ENCODE assay signal across 16 cellular contexts in genomic region chr2:61928816-61929471, GRCh38. TPM values are rescaled to one million over a fixed set of nuclear protein-coding genes. Genes with fewer than 3 reads are reported as not detected.
DNase-seq lines count a peak whose midpoint lies in the region; ATAC-seq, FAIRE-seq and TF ChIP-seq lines count a peak whose summit lies in the region.
"Had no signal": no experiment of that assay in that cellular context is flagged by ENCODE, and none has a peak within 500 bp of the region (broad histone marks: within the 10 kb centered on the region; RNA-seq: fewer than 3 reads in every experiment).

No MANE protein-coding gene starts in this region.

- no peaks in the 10 kb centered on the region for H3K9me1 ChIP-seq in K562 (ENCODE audit: control insufficient read depth, insufficient read depth, low read length)

- no peaks in the 10 kb centered on the region for H3K36me3 ChIP-seq in K562 (ENCODE audit: control insufficient read depth, insufficient read depth, low read length)
- no peaks in the 10 kb centered on the region for H3K36me3 ChIP-seq in iPS-20b (ENCODE audit: insufficient read depth, low read depth, low read length)
- H3K36me3 ChIP-seq in Peyer's patch = peaks cover 0 to 4% (median 0%) of the 10 kb centered on the region in 3 donors

- no peaks in the 10 kb centered on the region for H3K9me3 ChIP-seq in K562 (replicated peaks; ENCODE audit: control insufficient read depth, insufficient read depth, low read depth, low read length)
- peaks cover 10% of the 10 kb centered on the region; the same call in 1 of the 2 replicates for H3K9me3 ChIP-seq in iPS-20b (ENCODE audit: insufficient read depth, low read depth, low read length)
- H3K9me3 ChIP-seq in Peyer's patch = peaks cover 0 to 3% (median 0%) of the 10 kb centered on the region in 4 donors

- H3K4me2 ChIP-seq in K562 (ENCODE audit: insufficient read depth, low read length) = peak overlapping the region; percentile 10; the same call in 1 of the 2 replicates

- BruUV-seq in K562 (replicated peaks; lab: Mats Ljungman, UMichigan) = no TSS peak

- no peak overlapping the region for H3K4me3 Mint-ChIP-seq in HFFc6
- H3K4me3 Mint-ChIP-seq in activated CD4-positive, alpha-beta T cell treated with anti-CD3 and anti-CD28 coated beads, Interleukin-2, amount 10 ng/mL, durations not matched to agents 7 days and 5 days = no peak overlapping the region
- H3K4me3 Mint-ChIP-seq: central memory CD8-positive, alpha-beta T cell; T-helper 17 cell had no signal

- ATAC-seq in K562 (no peak; the same call in 2 of the 3 replicates), HG03135 (IDR thresholded peaks at IDR 0.05; ENCODE audit: unreplicated experiment) (no peak)
- ATAC-seq: activated naive CD4-positive, alpha-beta T cell treated with anti-CD3 and anti-CD28 coated beads, Interleukin-2, amount 50 U/mL, for 72 hours; T-helper 17 cell had no signal

- TF ChIP-seq EP300 in K562 (IDR thresholded peaks at IDR 0.05; ENCODE audit: low read length) = no peak

- 12% methylated on average over 5 of the region's 5 CpGs for WGBS in K562 (ENCODE audit: insufficient coverage, low coverage, missing lambda C conversion rate)

- in situ Hi-C loops in K562 (cut with MboI) = no loop called here

- H3K4me3 ChIP-seq in K562 (no peak overlapping the region), iPS-20b (ENCODE audit: low read length) (no peak overlapping the region), Peyer's patch (no peak overlapping the region)

- H3K27me3 Mint-ChIP-seq in HFFc6 (ENCODE audit: insufficient read depth) = 0 out of 2 replicates have a peak, but pooled peaks cover 2% of the 10 kb centered on the region
- no peaks in the 10 kb centered on the region for H3K27me3 Mint-ChIP-seq in activated CD4-positive, alpha-beta T cell treated with anti-CD3 and anti-CD28 coated beads, Interleukin-2, amount 10 ng/mL, durations not matched to agents 7 days and 5 days
- H3K27me3 Mint-ChIP-seq: central memory CD8-positive, alpha-beta T cell; T-helper 17 cell had no signal

- FAIRE-seq in K562 (lab: Jason Lieb, UNC) = peak; percentile 44
- FAIRE-seq: endometrium had no signal

- H3K79me2 ChIP-seq in K562 (ENCODE audit: control insufficient read depth, insufficient read depth, low read length) = no peaks in the 10 kb centered on the region

- H3K27ac Mint-ChIP-seq in HFFc6 = no peak overlapping the region
- H3K27ac Mint-ChIP-seq in activated CD4-positive, alpha-beta T cell treated with anti-CD3 and anti-CD28 coated beads, Interleukin-2, amount 10 ng/mL, durations not matched to agents 7 days and 5 days = no peak overlapping the region
- H3K27ac Mint-ChIP-seq: T-helper 17 cell had no signal

- H3K4me1 Mint-ChIP-seq in HFFc6 (ENCODE audit: low read depth) = peaks cover 13% of the 10 kb centered on the region
- H3K4me1 Mint-ChIP-seq in activated CD4-positive, alpha-beta T cell treated with anti-CD3 and anti-CD28 coated beads, Interleukin-2, amount 10 ng/mL, durations not matched to agents 7 days and 5 days = no peaks in the 10 kb centered on the region

- H2AFZ ChIP-seq in K562 (ENCODE audit: low read depth, low read length) = peak overlapping the region; percentile 7; the same call in 1 of the 2 replicates

- H3K9ac ChIP-seq in K562 (ENCODE audit: insufficient read depth in 1 of 2, low read depth in 2 of 2, low read length in 2 of 2) (no peak overlapping the region), iPS-20b (ENCODE audit: low read depth, low read length) (no peak overlapping the region)

- H3K27ac ChIP-seq in K562 (ENCODE audit: extremely low read depth, low read depth, low read length) = no peak overlapping the region
- H3K27ac ChIP-seq in iPS-20b (ENCODE audit: low read length) = peak overlapping the region; percentile 31
- H3K27ac ChIP-seq in Peyer's patch = no peak overlapping the region

- CTCF ChIA-PET in K562 (lab: Yijun Ruan, JAX; ENCODE audit: low intra/inter-chr PET ratio) = no interaction called here
- CTCF ChIA-PET in activated CD4-positive, alpha-beta T cell treated with anti-CD3 and anti-CD28 coated beads, Interleukin-2, amount 10 ng/mL, durations not matched to agents 7 days and 5 days (lab: Charles Lee) = no interaction called here

- POLR2A ChIA-PET in K562 (lab: Yijun Ruan, JAX) = interaction anchor here (0.6 to 1.2 kb wide), 3 partner anchors 9 to 138 kb away, joined by 3 read pairs; no protein-coding TSS in a partner anchor
- POLR2A ChIA-PET in activated CD4-positive, alpha-beta T cell treated with anti-CD3 and anti-CD28 coated beads, Interleukin-2, amount 10 ng/mL, durations not matched to agents 7 days and 5 days (lab: Charles Lee) = no interaction called here

- H3K4me1 ChIP-seq in K562 (replicated peaks in 1 of 2; ENCODE audit: control insufficient read depth in 2 of 2, insufficient read depth in 2 of 2, low read length in 2 of 2) = peaks cover 0 to 13% of the 10 kb centered on the region in 2 experiments; a peak in 3 of 5 replicates
- peaks cover 9% of the 10 kb centered on the region; the same call in 1 of the 2 replicates for H3K4me1 ChIP-seq in iPS-20b (ENCODE audit: insufficient read depth, low read length)
- no peaks in the 10 kb centered on the region for H3K4me1 ChIP-seq in Peyer's patch

- H3K27me3 ChIP-seq in K562 (ENCODE audit: control insufficient read depth in 2 of 2, insufficient read depth in 2 of 2, low read length in 2 of 2) (no peaks in the 10 kb centered on the region), iPS-20b (ENCODE audit: insufficient read depth, low read length) (no peaks in the 10 kb centered on the region), Peyer's patch (no peaks in the 10 kb centered on the region)

- peak; percentile 50 for DNase-seq in A172 (ENCODE audit: low spot score)
- peak; percentile 37 for DNase-seq in HFFc6
- peak in 2 of 4 experiments; percentile 12 to 31 for DNase-seq in K562 (ENCODE audit: extremely low read depth in 1 of 4, low spot score in 3 of 4)
- DNase-seq in Peyer's patch = no peak
- DNase-seq in GM20000 (ENCODE audit: low spot score) = no peak
- no peak for DNase-seq in activated CD4-positive, alpha-beta T cell treated with anti-CD3 and anti-CD28 coated beads, Interleukin-2, amount 10 ng/mL, durations not matched to agents 7 days and 5 days
- DNase-seq: activated CD4-positive, alpha-beta T cell treated with anti-CD3 and anti-CD28 coated beads for 48 hours; activated T-cell treated with anti-CD3 and anti-CD28 coated beads, Interleukin-2, amount 50 U/mL, for 1 hour; islet precursor cell; NCI-H2081 treated with DMSO at 0.1 percent for 48 hours; T-helper 17 cell had no signal

- no peak for TF ChIP-seq CTCF in HFFc6 (IDR thresholded peaks at IDR 0.05)
- no peak for TF ChIP-seq CTCF in K562 (IDR thresholded peaks at IDR 0.05 in 2 of 3, conservative IDR thresholded peaks at IDR 0.05 in 1 of 3; ENCODE audit: insufficient read depth in 2 of 3, low read depth in 1 of 3, low read length in 3 of 3)
- no peak for TF ChIP-seq CTCF in Peyer's patch (IDR thresholded peaks at IDR 0.05)
- TF ChIP-seq CTCF in GM20000 (IDR thresholded peaks at IDR 0.05; ENCODE audit: extremely low read depth, missing control alignments) = no peak

- TF ChIP-seq RAD21 in K562 (CRISPR knock-in tag; conservative IDR thresholded peaks at IDR 0.05 in 1 of 2, IDR thresholded peaks at IDR 0.05 in 1 of 2) = no peak

- TF ChIP-seq POLR2A in K562 (conservative IDR thresholded peaks at IDR 0.05) (no peak), Peyer's patch (IDR thresholded peaks at IDR 0.05) (no peak)

- H4K20me1 ChIP-seq in K562 (replicated peaks; ENCODE audit: control insufficient read depth, insufficient read depth, low read length) = no peaks in the 10 kb centered on the region

- no peaks in the 10 kb centered on the region for H3K36me3 Mint-ChIP-seq in HFFc6 (ENCODE audit: low read depth)
- H3K36me3 Mint-ChIP-seq in activated CD4-positive, alpha-beta T cell treated with anti-CD3 and anti-CD28 coated beads, Interleukin-2, amount 10 ng/mL, durations not matched to agents 7 days and 5 days (ENCODE audit: low read depth) = no peaks in the 10 kb centered on the region
- H3K36me3 Mint-ChIP-seq: activated naive CD4-positive, alpha-beta T cell treated with anti-CD3 and anti-CD28 coated beads, Interleukin-2, amount 50 U/mL, for 72 hours had no signal

- intact Hi-C loops in K562 (cut with micrococcal nuclease) = no loop called here

- H3K9me3 Mint-ChIP-seq in HFFc6 = no peaks in the 10 kb centered on the region
- H3K9me3 Mint-ChIP-seq in activated CD4-positive, alpha-beta T cell treated with anti-CD3 and anti-CD28 coated beads, Interleukin-2, amount 10 ng/mL, durations not matched to agents 7 days and 5 days = no peaks in the 10 kb centered on the region
- H3K9me3 Mint-ChIP-seq: activated naive CD4-positive, alpha-beta T cell treated with anti-CD3 and anti-CD28 coated beads, Interleukin-2, amount 50 U/mL, for 72 hours; central memory CD8-positive, alpha-beta T cell had no signal

RNA-seq across cellular contexts. Expression of gene COMMD1, which starts 23.5 kb away (rescaled TPM):
- total RNA-seq in A172 (2014; rRNA removed; shearing (Covaris generic)) = 45.9 and 50.7 TPM in 2 replicates
- 10 to 100 TPM; 41.1 to 53.6 (median 48.3) TPM for total RNA-seq in HFFc6 (2021; fragmentation: NEBNext Ultra II Directional; extraction: Animal tissue kit (Norgen Biotek cat#: 25700))
- 14.1 and 18.1 TPM in 2 replicates for total RNA-seq in K562 (2011; cell fraction: chromatin; rRNA removed; ENCODE audit: low replicate concordance)
- 8.0 and 10.3 TPM in 2 replicates for total RNA-seq in K562 (2011; cell fraction: nucleolus; rRNA removed)
- total RNA-seq in K562 (2011; cell fraction: nucleoplasm; rRNA removed) = 8.6 and 13.4 TPM in 2 replicates
- total RNA-seq in K562 (2014; rRNA removed) (14.4 and 15.4 TPM in 2 replicates), K562 (2014; rRNA removed; fragmentation: Illumina TruSeq; extraction: Trizol) (21.4 and 23.6 TPM in 2 replicates), K562 (2015; rRNA removed; fragmentation: Illumina TruSeq; extraction: Trizol) (19.6 and 21.2 TPM in 2 replicates), K562 (2021) (16.9 and 18.2 TPM in 2 replicates), Peyer's patch (10 to 100 TPM; 32.9 to 52.8 (median 35.2) TPM)
- polyA plus RNA-seq in K562 (2011; rRNA removed) (31.3 and 35.6 TPM in 2 replicates), K562 (2014; fragmentation: Illumina TruSeq; extraction: Trizol) (21.4 and 21.7 TPM in 2 replicates), K562 (2014; fragmentation: Nextera tagmentation; extraction: Ambion mirVana) (10 to 100 TPM; 56.6 to 77.0 TPM), K562 (2014; rRNA removed) (17.3 and 22.7 TPM in 2 replicates)
- 16.0 and 21.1 TPM in 2 replicates for polyA plus RNA-seq in K562 (2011; cell fraction: cytosol; rRNA removed)
- 9.4 and 10.7 TPM in 2 replicates for polyA plus RNA-seq in K562 (2011; cell fraction: nucleus; rRNA removed)
- polyA plus RNA-seq in K562 (2012) = 35.7 and 84.8 TPM in 2 replicates
- polyA minus RNA-seq in K562 (2011; rRNA and poly(A)+ RNA removed) = 10.6 and 14.1 TPM in 2 replicates
- polyA minus RNA-seq in K562 (2011; cell fraction: cytosol; rRNA and poly(A)+ RNA removed) = 4.1 and 7.3 TPM in 2 replicates
- polyA minus RNA-seq in K562 (2011; cell fraction: nucleus; rRNA and poly(A)+ RNA removed) = 2.8 and 6.6 TPM in 2 replicates
- 10 to 100 TPM; 29.1 to 30.6 TPM for total RNA-seq in activated CD4-positive, alpha-beta T cell treated with anti-CD3 and anti-CD28 coated beads, Interleukin-2, amount 10 ng/mL, durations not matched to agents 7 days and 5 days

RNA-seq across cellular contexts. Expression of gene CCT4, which starts 40.5 kb away (rescaled TPM):
- 402 and 428 TPM in 2 replicates for total RNA-seq in A172 (2014; rRNA removed; shearing (Covaris generic))
- 100 to 1,000 TPM; 200 to 250 (median 220) TPM for total RNA-seq in HFFc6 (2021; fragmentation: NEBNext Ultra II Directional; extraction: Animal tissue kit (Norgen Biotek cat#: 25700))
- 61.0 and 77.5 TPM in 2 replicates for total RNA-seq in K562 (2011; cell fraction: chromatin; rRNA removed; ENCODE audit: low replicate concordance)
- 53.8 and 58.2 TPM in 2 replicates for total RNA-seq in K562 (2011; cell fraction: nucleolus; rRNA removed)
- 73.7 and 82.9 TPM in 2 replicates for total RNA-seq in K562 (2011; cell fraction: nucleoplasm; rRNA removed)
- total RNA-seq in K562 (2014; rRNA removed) (247 and 314 TPM in 2 replicates), K562 (2014; rRNA removed; fragmentation: Illumina TruSeq; extraction: Trizol) (367 and 401 TPM in 2 replicates), K562 (2015; rRNA removed; fragmentation: Illumina TruSeq; extraction: Trizol) (334 and 336 TPM in 2 replicates), K562 (2021) (368 and 369 TPM in 2 replicates), Peyer's patch (10 to 100 TPM; 31.5 to 61.9 (median 44.3) TPM)
- polyA plus RNA-seq in K562 (2011; rRNA removed) (230 and 345 TPM in 2 replicates), K562 (2014; fragmentation: Illumina TruSeq; extraction: Trizol) (303 and 305 TPM in 2 replicates), K562 (2014; fragmentation: Nextera tagmentation; extraction: Ambion mirVana) (100 to 1,000 TPM; 101 to 157 TPM), K562 (2014; rRNA removed) (228 and 263 TPM in 2 replicates)
- 96.7 and 163 TPM in 2 replicates for polyA plus RNA-seq in K562 (2011; cell fraction: cytosol; rRNA removed)
- polyA plus RNA-seq in K562 (2011; cell fraction: nucleus; rRNA removed) = 72.5 and 101 TPM in 2 replicates
- polyA plus RNA-seq in K562 (2012) = 283 and 320 TPM in 2 replicates
- polyA minus RNA-seq in K562 (2011; rRNA and poly(A)+ RNA removed) = 268 and 284 TPM in 2 replicates
- polyA minus RNA-seq in K562 (2011; cell fraction: cytosol; rRNA and poly(A)+ RNA removed) = 186 and 192 TPM in 2 replicates
- 34.2 and 51.4 TPM in 2 replicates for polyA minus RNA-seq in K562 (2011; cell fraction: nucleus; rRNA and poly(A)+ RNA removed)
- 100 to 1,000 TPM; 136 to 138 TPM for total RNA-seq in activated CD4-positive, alpha-beta T cell treated with anti-CD3 and anti-CD28 coated beads, Interleukin-2, amount 10 ng/mL, durations not matched to agents 7 days and 5 days

Comparison
In these comparisons a context has a peak if more than half of its experiments do, and no peak if none do; other contexts are left out.
1. DNase-seq: peak in A172 (single experiment) and HFFc6 (single experiment); none in Peyer's patch (0 of 3), GM20000 (single experiment) and activated CD4-positive, alpha-beta T cell treated with anti-CD3 and anti-CD28 coated beads, Interleukin-2, amount 10 ng/mL, durations not matched to agents 7 days and 5 days (single experiment).